ENCODE assay signal across 8 cellular contexts in the genomic region with DNA sequence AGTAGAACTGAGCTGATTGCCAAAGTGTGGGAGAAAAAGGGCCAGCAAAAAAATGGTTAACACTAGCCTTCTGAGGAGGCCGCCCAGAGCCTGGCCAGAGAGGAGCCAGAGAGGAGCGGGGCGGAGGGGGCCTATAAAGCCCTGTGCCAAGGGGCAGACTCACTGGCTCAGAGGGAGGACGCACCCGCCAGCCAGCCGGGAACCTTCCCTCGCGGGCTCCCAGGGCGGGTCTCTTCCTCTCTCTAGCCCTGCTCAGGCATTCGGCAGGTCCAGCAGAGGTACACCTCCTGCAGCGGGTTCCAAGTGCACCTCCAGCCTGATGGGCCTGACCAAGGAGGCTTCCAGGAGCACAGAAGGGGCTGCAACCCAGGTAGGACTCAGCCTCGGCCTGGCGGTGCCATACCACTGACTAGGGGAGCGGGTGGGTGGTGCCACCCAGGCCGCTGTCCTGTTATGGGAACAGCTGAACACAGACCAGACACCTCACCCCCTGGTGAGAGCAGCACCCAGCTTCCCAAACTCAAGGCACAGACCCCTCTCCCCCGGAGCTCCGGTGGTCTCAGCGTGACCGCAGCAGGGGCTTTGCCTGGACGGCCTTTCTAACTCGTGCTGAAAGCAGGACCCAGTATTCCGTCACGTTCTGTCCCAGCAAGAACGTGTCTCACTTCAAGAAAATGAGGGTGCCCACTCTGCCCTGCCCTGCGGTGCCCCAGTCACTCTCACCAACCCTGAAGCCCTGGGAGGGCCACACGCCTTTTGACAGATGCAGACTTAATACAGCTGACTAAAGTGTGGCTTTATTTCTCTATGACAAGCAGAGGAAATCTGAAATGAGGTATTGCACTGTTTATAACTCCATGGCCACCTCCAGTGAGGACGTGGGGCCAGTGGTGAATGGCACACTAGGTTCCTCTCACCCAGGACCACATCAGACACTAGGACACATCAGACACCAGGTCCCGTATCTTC. TPM values are rescaled to one million over a fixed set of nuclear protein-coding genes. Genes with fewer than 3 reads are reported as not detected.
DNase-seq lines count a peak whose midpoint lies in the region; ATAC-seq and TF ChIP-seq lines count a peak whose summit lies in the region.

Gene GPER1, plus strand, starts transcription at position 162 of the 969 bp plus-strand sequence. CDS start 3,616 bp downstream, outside the sequence.

- H3K27me3 Mint-ChIP-seq in activated CD4-positive, alpha-beta memory T cell treated with anti-CD3 and anti-CD28 coated beads, Interleukin-2, amount 10 ng/mL, durations not matched to agents 7 days and 5 days, result peaks cover 2% of the 10 kb centered on the region

- peaks cover 8% of the 10 kb centered on the region for H3K79me2 ChIP-seq in parathyroid adenoma

- DNase-seq in A172 (ENCODE audit: low spot score) (peak; percentile 77), H4 (ENCODE audit: low spot score) (peak; percentile 81), HPDE6-E6E7 (ENCODE audit: extremely low spot score) (no peak)
- DNase-seq in activated CD4-positive, alpha-beta memory T cell treated with anti-CD3 and anti-CD28 coated beads, Interleukin-2, amount 10 ng/mL, durations not matched to agents 7 days and 5 days, result no peak

- H3K27ac Mint-ChIP-seq in activated CD4-positive, alpha-beta memory T cell treated with anti-CD3 and anti-CD28 coated beads, Interleukin-2, amount 10 ng/mL, durations not matched to agents 7 days and 5 days, result no peak within 1 kb of the TSS

- H3K4me3 Mint-ChIP-seq in activated CD4-positive, alpha-beta memory T cell treated with anti-CD3 and anti-CD28 coated beads, Interleukin-2, amount 10 ng/mL, durations not matched to agents 7 days and 5 days, result peak within 1 kb of the TSS; percentile 52

- POLR2A ChIA-PET in activated CD4-positive, alpha-beta memory T cell treated with anti-CD3 and anti-CD28 coated beads, Interleukin-2, amount 10 ng/mL, durations not matched to agents 7 days and 5 days (lab: Charles Lee), result no interaction called here

- no peak within 1 kb of the TSS for H3K9ac ChIP-seq in parathyroid adenoma

- peaks cover 8% of the 10 kb centered on the region for H3K4me1 Mint-ChIP-seq in activated CD4-positive, alpha-beta memory T cell treated with anti-CD3 and anti-CD28 coated beads, Interleukin-2, amount 10 ng/mL, durations not matched to agents 7 days and 5 days

- H3K27me3 ChIP-seq in gastroesophageal sphincter, result no peaks in the 10 kb centered on the region
- H3K27me3 ChIP-seq in parathyroid adenoma (ENCODE audit: control insufficient read depth, insufficient read depth, low read length), result no peaks in the 10 kb centered on the region

- no peaks in the 10 kb centered on the region for H3K9me3 Mint-ChIP-seq in activated CD4-positive, alpha-beta memory T cell treated with anti-CD3 and anti-CD28 coated beads, Interleukin-2, amount 10 ng/mL, durations not matched to agents 7 days and 5 days

- no peak for TF ChIP-seq EP300 in gastroesophageal sphincter (IDR thresholded peaks at IDR 0.05)

- no peaks in the 10 kb centered on the region for H3K9me3 ChIP-seq in gastroesophageal sphincter
- no peaks in the 10 kb centered on the region for H3K9me3 ChIP-seq in parathyroid adenoma (ENCODE audit: control insufficient read depth, low read length)

- peak within 1 kb of the TSS; percentile 40 for H2AFZ ChIP-seq in parathyroid adenoma

- H3K36me3 Mint-ChIP-seq in activated CD4-positive, alpha-beta memory T cell treated with anti-CD3 and anti-CD28 coated beads, Interleukin-2, amount 10 ng/mL, durations not matched to agents 7 days and 5 days (ENCODE audit: low read depth), result no peaks in the 10 kb centered on the region

- WGBS in gastroesophageal sphincter (ENCODE audit: low coverage in 1 of 2), 2 donors, result 0 to 18% methylated on average over 7 of the region's 28 CpGs

- CTCF ChIA-PET in activated CD4-positive, alpha-beta memory T cell treated with anti-CD3 and anti-CD28 coated beads, Interleukin-2, amount 10 ng/mL, durations not matched to agents 7 days and 5 days (lab: Charles Lee), result interaction anchor here (1.2 to 4.6 kb wide), 3 partner anchors 9 to 89 kb away, joined by 3 to 36 read pairs (median 5); no protein-coding TSS in a partner anchor

- no peak within 1 kb of the TSS for H3K4me2 ChIP-seq in parathyroid adenoma (ENCODE audit: low read length)

- peak; percentile 85 for ATAC-seq in gastroesophageal sphincter
- no peak for ATAC-seq in GM21717 (IDR thresholded peaks at IDR 0.05; ENCODE audit: unreplicated experiment)
- ATAC-seq in GM19395 (IDR thresholded peaks at IDR 0.05; ENCODE audit: unreplicated experiment), result no peak

- peaks cover 0 to 24% of the 10 kb centered on the region in 2 donors for H3K36me3 ChIP-seq in gastroesophageal sphincter
- no peaks in the 10 kb centered on the region for H3K36me3 ChIP-seq in parathyroid adenoma (ENCODE audit: control insufficient read depth, insufficient read depth, low read length)

- H3K4me1 ChIP-seq in gastroesophageal sphincter (peaks cover 0 to 43% (median 23%) of the 10 kb centered on the region in 3 donors), parathyroid adenoma (peaks cover 10% of the 10 kb centered on the region)

- TF ChIP-seq CTCF in gastroesophageal sphincter (IDR thresholded peaks at IDR 0.05), result peak in 1 of 4 experiments; percentile 20
- no peak for TF ChIP-seq CTCF in parathyroid adenoma (IDR thresholded peaks at IDR 0.05)

- H3K27ac ChIP-seq in gastroesophageal sphincter (peak within 1 kb of the TSS; percentile 48 to 88 (median 86)), parathyroid adenoma (no peak within 1 kb of the TSS)

- H3K4me3 ChIP-seq in gastroesophageal sphincter, result peak within 1 kb of the TSS; percentile 37 to 52
- H3K4me3 ChIP-seq in parathyroid adenoma (ENCODE audit: low read depth, low read length), result no peak within 1 kb of the TSS

- peak; percentile 14 to 19 for TF ChIP-seq POLR2A in gastroesophageal sphincter (IDR thresholded peaks at IDR 0.05)

RNA-seq across cellular contexts. Expression of gene GPER1, which starts in this region (rescaled TPM):
- total RNA-seq in A172 (2014; rRNA removed; shearing (Covaris generic)), result 7.3 and 12.1 TPM in 2 replicates
- 0.97 and 1.5 TPM in 2 replicates for total RNA-seq in H4 (2014; rRNA removed; shearing (Covaris generic))
- total RNA-seq in activated CD4-positive, alpha-beta memory T cell treated with anti-CD3 and anti-CD28 coated beads, Interleukin-2, amount 10 ng/mL, durations not matched to agents 7 days and 5 days, result under 1 TPM in 1 of 2 experiments, not detected in 1; 0.15 TPM
- total RNA-seq in gastroesophageal sphincter, result 10 to 100 TPM in 1 of 4 donors, 1 to 10 TPM in 3; 7.1 to 20.2 (median 7.8) TPM

Comparison
In these comparisons a context has a peak if more than half of its experiments do, and no peak if none do; other contexts are left out.
1. DNase-seq: peak in A172 (single experiment) and H4 (single experiment); none in activated CD4-positive, alpha-beta memory T cell treated with anti-CD3 and anti-CD28 coated beads, Interleukin-2, amount 10 ng/mL, durations not matched to agents 7 days and 5 days (single experiment) and HPDE6-E6E7 (single experiment).